12 cellular contexts compared by ENCODE assay signal in genomic region chr6:152270301-152270925, GRCh38.
DNase-seq lines count a peak whose midpoint lies in the region; ATAC-seq and TF ChIP-seq lines count a peak whose summit lies in the region.
"Had no signal": no experiment of that assay in that cellular context is flagged by ENCODE, and none has a peak within 500 bp of the region (broad histone marks: within the 10 kb centered on the region; RNA-seq: fewer than 3 reads in every experiment).

No MANE protein-coding gene starts in this region.

- no peak overlapping the region for H3K4me2 ChIP-seq in MM.1S (ENCODE audit: low read depth, low read length)

- no peaks in the 10 kb centered on the region for H3K27me3 ChIP-seq in stomach smooth muscle (ENCODE audit: control insufficient read depth in 1 of 2, insufficient read depth in 2 of 2, low read length in 2 of 2)
- no peaks in the 10 kb centered on the region for H3K27me3 ChIP-seq in MM.1S (replicated peaks; ENCODE audit: insufficient read depth, low read length)

- DNase-seq in activated CD4-positive, alpha-beta T cell treated with anti-CD3 and anti-CD28 coated beads for 36 hours, result no peak
- no peak for DNase-seq in activated CD4-positive, alpha-beta T cell treated with anti-CD3 and anti-CD28 coated beads, Interleukin-2, amount 50 U/mL, for 48 hours
- DNase-seq in fibroblast of villous mesenchyme (ENCODE audit: low read depth) (peak; percentile 60), T1000 (lab: John Stamatoyannopoulos, UW) (no peak), MM.1S (no peak)
- no peak for DNase-seq in activated CD8-positive, alpha-beta memory T cell treated with anti-CD3 and anti-CD28 coated beads, Interleukin-2, amount 10 ng/mL, durations not matched to agents 7 days and 5 days
- DNase-seq: activated naive CD4-positive, alpha-beta T cell treated with Interleukin-2 at 50 U/mL for 16 hours; effector memory CD4-positive, alpha-beta T cell; islet precursor cell had no signal

- H3K9me3 Mint-ChIP-seq in activated CD4-positive, alpha-beta T cell treated with anti-CD3 and anti-CD28 coated beads for 36 hours (ENCODE audit: low read depth), result no peaks in the 10 kb centered on the region
- H3K9me3 Mint-ChIP-seq in activated CD8-positive, alpha-beta memory T cell treated with anti-CD3 and anti-CD28 coated beads, Interleukin-2, amount 10 ng/mL, durations not matched to agents 7 days and 5 days (ENCODE audit: low read depth), result no peaks in the 10 kb centered on the region

- ATAC-seq in activated CD4-positive, alpha-beta T cell treated with anti-CD3 and anti-CD28 coated beads for 36 hours, result no peak
- ATAC-seq in SK-N-SH treated with all-trans-retinoic acid at 6 μM for 48 hours, result peak; percentile 56; the same call in 2 of the 3 replicates
- ATAC-seq in activated CD8-positive, alpha-beta memory T cell treated with anti-CD3 and anti-CD28 coated beads, Interleukin-2, amount 10 ng/mL, durations not matched to agents 7 days and 5 days, result no peak

- H3K27ac Mint-ChIP-seq in activated CD4-positive, alpha-beta T cell treated with anti-CD3 and anti-CD28 coated beads for 36 hours, result peak overlapping the region; percentile 43
- H3K27ac Mint-ChIP-seq in activated CD8-positive, alpha-beta memory T cell treated with anti-CD3 and anti-CD28 coated beads, Interleukin-2, amount 10 ng/mL, durations not matched to agents 7 days and 5 days, result no peak overlapping the region
- H3K27ac Mint-ChIP-seq: progenitor cell of endocrine pancreas had no signal

- H3K36me3 Mint-ChIP-seq in activated CD4-positive, alpha-beta T cell treated with anti-CD3 and anti-CD28 coated beads for 36 hours (ENCODE audit: low read depth), result peaks cover 2% of the 10 kb centered on the region
- peaks cover 16% of the 10 kb centered on the region for H3K36me3 Mint-ChIP-seq in activated CD8-positive, alpha-beta memory T cell treated with anti-CD3 and anti-CD28 coated beads, Interleukin-2, amount 10 ng/mL, durations not matched to agents 7 days and 5 days

- H3K4me3 ChIP-seq in fibroblast of villous mesenchyme (ENCODE audit: low read depth, low read length) (no peak overlapping the region), stomach smooth muscle (ENCODE audit: low read length in 2 of 2) (no peak overlapping the region), MM.1S (ENCODE audit: low read length) (no peak overlapping the region)

- H3K36me3 ChIP-seq in stomach smooth muscle (ENCODE audit: control insufficient read depth in 2 of 2, insufficient read depth in 2 of 2, low read length in 2 of 2) (peaks cover 15 to 22% of the 10 kb centered on the region in 2 donors), MM.1S (replicated peaks; ENCODE audit: insufficient read depth, low read length) (no peaks in the 10 kb centered on the region)

- no peaks in the 10 kb centered on the region for H3K79me2 ChIP-seq in MM.1S (ENCODE audit: low read length)

- no peak overlapping the region for H3K4me3 Mint-ChIP-seq in activated CD4-positive, alpha-beta T cell treated with anti-CD3 and anti-CD28 coated beads for 36 hours
- H3K4me3 Mint-ChIP-seq in activated CD8-positive, alpha-beta memory T cell treated with anti-CD3 and anti-CD28 coated beads, Interleukin-2, amount 10 ng/mL, durations not matched to agents 7 days and 5 days, result no peak overlapping the region

- intact Hi-C loops in activated CD4-positive, alpha-beta T cell treated with anti-CD3 and anti-CD28 coated beads for 36 hours (cut with DNase I, micrococcal nuclease), result no loop called here

- TF ChIP-seq CTCF in fibroblast of villous mesenchyme (IDR thresholded peaks at IDR 0.05; ENCODE audit: insufficient read depth, low read depth, low read length) (no peak), MM.1S (IDR thresholded peaks at IDR 0.05; ENCODE audit: low read length) (no peak)

- POLR2A ChIA-PET in activated CD4-positive, alpha-beta T cell treated with anti-CD3 and anti-CD28 coated beads for 36 hours (lab: Charles Lee), result no interaction called here

- CTCF ChIA-PET in activated CD4-positive, alpha-beta T cell treated with anti-CD3 and anti-CD28 coated beads for 36 hours (lab: Charles Lee), result interaction anchor here (0.6 to 1.7 kb wide), 4 partner anchors 34 to 146 kb away, joined by 3 to 9 read pairs (median 4); no protein-coding TSS in a partner anchor
- CTCF ChIA-PET in activated CD8-positive, alpha-beta memory T cell treated with anti-CD3 and anti-CD28 coated beads, Interleukin-2, amount 10 ng/mL, durations not matched to agents 7 days and 5 days (lab: Charles Lee), result interaction anchor here (0.8 to 3.2 kb wide), 4 partner anchors 31 to 829 kb away, joined by 3 to 8 read pairs (median 4); no protein-coding TSS in a partner anchor

- H3K27ac ChIP-seq in stomach smooth muscle (ENCODE audit: low read length) (peak overlapping the region; percentile 13), MM.1S (ENCODE audit: low read length) (no peak overlapping the region)

- no peak overlapping the region for H2AFZ ChIP-seq in MM.1S (ENCODE audit: low read length)

- H3K4me1 Mint-ChIP-seq in activated CD4-positive, alpha-beta T cell treated with anti-CD3 and anti-CD28 coated beads for 36 hours, result peaks cover 11% of the 10 kb centered on the region
- H3K4me1 Mint-ChIP-seq in activated CD8-positive, alpha-beta memory T cell treated with anti-CD3 and anti-CD28 coated beads, Interleukin-2, amount 10 ng/mL, durations not matched to agents 7 days and 5 days, result peaks cover 24% of the 10 kb centered on the region

- H4K20me1 ChIP-seq in MM.1S (ENCODE audit: insufficient read depth, low read length), result no peaks in the 10 kb centered on the region

- H3K9ac ChIP-seq in stomach smooth muscle (ENCODE audit: low read length in 2 of 2), result no peak overlapping the region
- H3K9ac ChIP-seq in MM.1S (ENCODE audit: low read length), result no peak overlapping the region

- H3K4me1 ChIP-seq in stomach smooth muscle (ENCODE audit: control insufficient read depth, insufficient read depth, low read length) (peaks cover 14% of the 10 kb centered on the region), MM.1S (ENCODE audit: low read length) (no peaks in the 10 kb centered on the region)

- no peaks in the 10 kb centered on the region for H3K9me3 ChIP-seq in stomach smooth muscle (ENCODE audit: control insufficient read depth in 2 of 2, low read length in 2 of 2)
- no peaks in the 10 kb centered on the region for H3K9me3 ChIP-seq in MM.1S (replicated peaks; ENCODE audit: insufficient read depth, low read length)

- no peaks in the 10 kb centered on the region for H3K27me3 Mint-ChIP-seq in activated CD4-positive, alpha-beta T cell treated with anti-CD3 and anti-CD28 coated beads for 36 hours
- no peaks in the 10 kb centered on the region for H3K27me3 Mint-ChIP-seq in activated CD8-positive, alpha-beta memory T cell treated with anti-CD3 and anti-CD28 coated beads, Interleukin-2, amount 10 ng/mL, durations not matched to agents 7 days and 5 days
- H3K27me3 Mint-ChIP-seq: progenitor cell of endocrine pancreas had no signal

- no peaks in the 10 kb centered on the region for H3K9me2 ChIP-seq in MM.1S (replicated peaks; ENCODE audit: insufficient read depth, low read length)

- H3F3A ChIP-seq in MM.1S (ENCODE audit: insufficient read depth, low read length), result no peaks in the 10 kb centered on the region

TF ChIP-seq in SK-N-SH treated with all-trans-retinoic acid at 6 μM for 48 hours, 23 proteins besides CTCF, POLR2A, EP300 and RAD21 (continues in another document):
- no peak for TF ChIP-seq TCF4 (CRISPR knock-in tag; IDR thresholded peaks at IDR 0.05; ENCODE audit: borderline replicate concordance)
- no peak for TF ChIP-seq OSR1 (CRISPR knock-in tag; IDR thresholded peaks at IDR 0.05)
- no peak for TF ChIP-seq CSDC2 (CRISPR knock-in tag; IDR thresholded peaks at IDR 0.05)
- no peak; the same call in 1 of the 2 replicates for TF ChIP-seq ISL1 (CRISPR knock-in tag; IDR thresholded peaks at IDR 0.05)
- TF ChIP-seq, protein P1, sequence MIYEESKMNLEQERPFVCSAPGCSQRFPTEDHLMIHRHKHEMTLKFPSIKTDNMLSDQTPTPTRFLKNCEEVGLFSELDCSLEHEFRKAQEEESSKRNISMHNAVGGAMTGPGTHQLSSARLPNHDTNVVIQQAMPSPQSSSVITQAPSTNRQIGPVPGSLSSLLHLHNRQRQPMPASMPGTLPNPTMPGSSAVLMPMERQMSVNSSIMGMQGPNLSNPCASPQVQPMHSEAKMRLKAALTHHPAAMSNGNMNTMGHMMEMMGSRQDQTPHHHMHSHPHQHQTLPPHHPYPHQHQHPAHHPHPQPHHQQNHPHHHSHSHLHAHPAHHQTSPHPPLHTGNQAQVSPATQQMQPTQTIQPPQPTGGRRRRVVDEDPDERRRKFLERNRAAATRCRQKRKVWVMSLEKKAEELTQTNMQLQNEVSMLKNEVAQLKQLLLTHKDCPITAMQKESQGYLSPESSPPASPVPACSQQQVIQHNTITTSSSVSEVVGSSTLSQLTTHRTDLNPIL (CRISPR knock-in tag; IDR thresholded peaks at IDR 0.05; ENCODE audit: low read depth), result no peak
- TF ChIP-seq SNAI2 (CRISPR knock-in tag; IDR thresholded peaks at IDR 0.05), result no peak
- TF ChIP-seq ESRRG (CRISPR knock-in tag; IDR thresholded peaks at IDR 0.05), result no peak
- no peak for TF ChIP-seq PATZ1 (CRISPR knock-in tag; IDR thresholded peaks at IDR 0.05; ENCODE audit: borderline replicate concordance)
- no peak for TF ChIP-seq ZFP30 (CRISPR knock-in tag; IDR thresholded peaks at IDR 0.05)
